1 cellular context compared by ENCODE assay signal in the genomic region with DNA sequence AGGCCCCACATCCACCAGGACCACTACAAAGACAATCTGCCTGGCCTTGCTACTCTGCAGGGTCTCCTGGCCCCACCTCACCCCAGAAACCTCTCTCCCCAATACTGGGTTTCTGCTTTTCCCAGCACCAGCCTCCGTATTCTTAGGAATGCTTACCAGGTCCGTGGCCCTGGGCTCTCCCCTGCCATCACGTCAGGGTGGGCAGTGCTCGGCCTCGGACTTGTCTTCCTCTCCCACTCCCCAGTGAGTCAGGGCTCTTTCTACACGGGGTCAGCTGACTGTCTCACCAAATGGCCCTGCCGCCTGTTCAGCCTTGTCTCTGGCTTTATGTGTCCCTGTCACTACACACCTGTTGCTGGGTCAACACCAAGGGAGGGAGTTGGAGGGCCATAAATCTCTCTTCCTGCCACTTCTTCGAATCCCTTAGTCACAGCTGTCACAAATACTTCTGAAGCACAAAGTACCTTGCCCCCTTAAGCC.
TF ChIP-seq lines count a peak whose summit lies in the region.

No MANE protein-coding gene starts in this region.

TF ChIP-seq in H1, 55 proteins besides CTCF, POLR2A, EP300 and RAD21:
- TF ChIP-seq BCL11A (IDR thresholded peaks at IDR 0.05; ENCODE audit: low read depth in 2 of 2, low read length in 2 of 2) (no peak), CHD2 (IDR thresholded peaks at IDR 0.05; ENCODE audit: low read length) (no peak), E2F6 (IDR thresholded peaks at IDR 0.05) (no peak), POLR2AphosphoS5 (IDR thresholded peaks at IDR 0.05; ENCODE audit: low read depth, low read length) (no peak), KDM5A (IDR thresholded peaks at IDR 0.05; ENCODE audit: low read length) (no peak), KDM4A (IDR thresholded peaks at IDR 0.05; ENCODE audit: low read depth, low read length, severe bottlenecking) (no peak)
